Comparison of ENCODE assay signal across 17 cellular contexts in genomic region chr3:30760040-30760439, GRCh38.
DNase-seq lines count a peak whose midpoint lies in the region; ATAC-seq, FAIRE-seq and TF ChIP-seq lines count a peak whose summit lies in the region.
"Had no signal": no experiment of that assay in that cellular context is flagged by ENCODE, and none has a peak within 500 bp of the region (broad histone marks: within the 10 kb centered on the region; RNA-seq: fewer than 3 reads in every experiment).

No MANE protein-coding gene starts in this region.

- no peaks in the 10 kb centered on the region for H3K9me3 ChIP-seq in IMR-90 (ENCODE audit: control insufficient read depth, insufficient read depth, low read length)
- no peaks in the 10 kb centered on the region for H3K9me3 ChIP-seq in pancreas

- no peak overlapping the region for H2AFZ ChIP-seq in IMR-90 (replicated peaks; ENCODE audit: low read length, poor library complexity)
- H2AFZ ChIP-seq: PC-9 had no signal

- peak; percentile 43 for DNase-seq in EL
- peak; percentile 37 for DNase-seq in IMR-90
- DNase-seq in choroid plexus epithelial cell (ENCODE audit: low read depth), result peak; percentile 45
- DNase-seq in kidney tubule cell (ENCODE audit: low spot score), result peak; percentile 32
- DNase-seq in C1 segment of cervical spinal cord (lab: John Stamatoyannopoulos, UW), result no peak
- DNase-seq in effector memory CD8-positive, alpha-beta T cell, result no peak
- DNase-seq in pancreas, result no peak
- DNase-seq: DMS79 treated with DMSO at 0.1 percent for 48 hours, H9, NCI-H1436 treated with DMSO at 0.1 percent for 48 hours, NCI-H2081 treated with DMSO at 0.1 percent for 48 hours, NCI-H2227 treated with DMSO at 0.1 percent for 48 hours, NCI-H524 treated with DMSO at 0.1 percent for 48 hours, PC-9, T-helper 1 cell had no signal

- no peaks in the 10 kb centered on the region for H3K79me1 ChIP-seq in IMR-90 (ENCODE audit: low read depth in 1 of 2, low read length in 2 of 2)

- no TSS peak for BruUV-seq in IMR-90 (replicated peaks; lab: Mats Ljungman, UMichigan)

- H4K8ac ChIP-seq in IMR-90 (ENCODE audit: low read depth in 2 of 2, low read length in 2 of 2), result no peak overlapping the region

- ATAC-seq in IMR-90 (ENCODE audit: low read depth), result no peak
- ATAC-seq in effector memory CD8-positive, alpha-beta T cell (replicated peaks), result no peak
- no peak for ATAC-seq in pancreas

- no peak overlapping the region for H3K23ac ChIP-seq in IMR-90 (ENCODE audit: low read depth, low read length)

- dilution Hi-C loops in IMR-90 (cut with HindIII; ENCODE audit: low sequenced_read_pairs, unreplicated experiment), result no loop called here

- H3K4me1 ChIP-seq in IMR-90 (ENCODE audit: control insufficient read depth, insufficient read depth, low read length) (no peaks in the 10 kb centered on the region), pancreas (no peaks in the 10 kb centered on the region)

- H2BK15ac ChIP-seq in IMR-90 (ENCODE audit: low read depth, low read length), result no peak overlapping the region

- H3K4me3 ChIP-seq in IMR-90 (ENCODE audit: insufficient read depth, low read depth, low read length), result no peak overlapping the region
- H3K4me3 ChIP-seq in choroid plexus epithelial cell (ENCODE audit: low read depth, low read length), result no peak overlapping the region
- no peak overlapping the region for H3K4me3 ChIP-seq in pancreas
- H3K4me3 ChIP-seq: PC-9, SK-N-MC had no signal

- no peaks in the 10 kb centered on the region for H3K27me3 ChIP-seq in IMR-90 (ENCODE audit: control insufficient read depth, insufficient read depth, low read length)
- no peaks in the 10 kb centered on the region for H3K27me3 ChIP-seq in pancreas

- no peaks in the 10 kb centered on the region for H3K9me1 ChIP-seq in IMR-90 (ENCODE audit: insufficient read depth, low read length)

- H3K9me3 Mint-ChIP-seq in effector memory CD8-positive, alpha-beta T cell, result no peaks in the 10 kb centered on the region
- H3K9me3 Mint-ChIP-seq: CD14-positive monocyte, H9 had no signal

- no peak for TF ChIP-seq RAD21 in IMR-90 (IDR thresholded peaks at IDR 0.05; ENCODE audit: low read length)

- peaks cover 0 to 14% of the 10 kb centered on the region in 2 donors for H3K27me3 Mint-ChIP-seq in effector memory CD8-positive, alpha-beta T cell

- H3K27ac Mint-ChIP-seq in effector memory CD8-positive, alpha-beta T cell, result no peak overlapping the region
- H3K27ac Mint-ChIP-seq: H9 had no signal

- H2BK5ac ChIP-seq in IMR-90 (ENCODE audit: low read depth, low read length, poor library complexity, severe bottlenecking), result no peak overlapping the region

- H4K5ac ChIP-seq in IMR-90 (ENCODE audit: low read depth, low read length), result no peak overlapping the region

- H4K20me1 ChIP-seq in IMR-90 (ENCODE audit: insufficient read depth, low read length), result no peaks in the 10 kb centered on the region

- no peak overlapping the region for H4K91ac ChIP-seq in IMR-90 (ENCODE audit: insufficient read depth, low read depth, low read length)

- CTCF ChIA-PET in IMR-90 (lab: Yijun Ruan, JAX), result interaction anchor here (0.5 to 1.6 kb wide), 2 partner anchors 9 to 495 kb away, joined by 3 to 7 read pairs; no protein-coding TSS in a partner anchor

- no peak overlapping the region for H3K56ac ChIP-seq in IMR-90 (ENCODE audit: extremely low read depth, insufficient read depth, low read length)

- H2AK5ac ChIP-seq in IMR-90 (ENCODE audit: low read depth, low read length), result no peak overlapping the region

- FAIRE-seq in pancreas (lab: Jason Lieb, UNC), result no peak

- no peak overlapping the region for H3K18ac ChIP-seq in IMR-90 (ENCODE audit: low read depth, low read length)

- no peak overlapping the region for H2BK120ac ChIP-seq in IMR-90 (ENCODE audit: low read depth, low read length)

- H3K9ac ChIP-seq in IMR-90 (ENCODE audit: low read depth, low read length), result no peak overlapping the region

- no peaks in the 10 kb centered on the region for H3K4me1 Mint-ChIP-seq in effector memory CD8-positive, alpha-beta T cell (ENCODE audit: low read depth in 2 of 2)
- H3K4me1 Mint-ChIP-seq: H9 had no signal

- TF ChIP-seq CTCF in IMR-90 (conservative IDR thresholded peaks at IDR 0.05; ENCODE audit: low read depth, low read length) (no peak), choroid plexus epithelial cell (conservative IDR thresholded peaks at IDR 0.05; ENCODE audit: low read depth, low read length) (no peak), pancreas (IDR thresholded peaks at IDR 0.05) (no peak)

- H3K4me3 Mint-ChIP-seq in effector memory CD8-positive, alpha-beta T cell, result no peak overlapping the region
- H3K4me3 Mint-ChIP-seq: CD14-positive monocyte, H9 had no signal

- H3K4me2 ChIP-seq in IMR-90 (ENCODE audit: low read depth, low read length), result no peak overlapping the region
- H3K4me2 ChIP-seq: PC-9 had no signal

- H3K36me3 ChIP-seq in IMR-90 (ENCODE audit: control insufficient read depth, insufficient read depth, low read length) (no peaks in the 10 kb centered on the region), pancreas (no peaks in the 10 kb centered on the region)

- intact Hi-C loops in IMR-90 (cut with micrococcal nuclease), result no loop called here
- intact Hi-C loops in pancreas (cut with DNase I), result no loop called here

- POLR2A ChIA-PET in IMR-90 (lab: Charles Lee; ENCODE audit: unreplicated experiment), result no interaction called here

- no peak for TF ChIP-seq POLR2A in IMR-90 (IDR thresholded peaks at IDR 0.05; ENCODE audit: low read depth, low read length)

- no peak overlapping the region for H3K14ac ChIP-seq in IMR-90 (replicated peaks; ENCODE audit: low read depth, low read length)

- no peaks in the 10 kb centered on the region for H3K36me3 Mint-ChIP-seq in effector memory CD8-positive, alpha-beta T cell (ENCODE audit: insufficient read depth)
- H3K36me3 Mint-ChIP-seq: CD14-positive monocyte had no signal

- no peak overlapping the region for H2AK9ac ChIP-seq in IMR-90 (replicated peaks; ENCODE audit: low read depth, low read length, poor library complexity)

- in situ Hi-C loops in IMR-90 (cut with MboI; ENCODE audit: low sequenced_read_pairs), result no loop called here

- WGBS in IMR-90 (ENCODE audit: extremely low coverage in 2 of 2, insufficient read length in 1 of 2), 2 experiments, result no CpG with 5 or more reads among the region's 2 CpGs
- WGBS in pancreas, 2 donors, result 78 to 83% methylated on average over 2 of the region's 2 CpGs

- no peak overlapping the region for H3K4ac ChIP-seq in IMR-90 (ENCODE audit: low read depth, low read length)

- H3K27ac ChIP-seq in IMR-90 (ENCODE audit: insufficient read depth, low read length) (no peak overlapping the region), pancreas (no peak overlapping the region)
- H3K27ac ChIP-seq: PC-9, SK-N-MC had no signal

- H2BK20ac ChIP-seq in IMR-90 (ENCODE audit: low read depth, low read length), result no peak overlapping the region

TF ChIP-seq in IMR-90, 13 proteins besides CTCF, POLR2A, EP300 and RAD21:
- TF ChIP-seq SMC3 (IDR thresholded peaks at IDR 0.05; ENCODE audit: low read depth, low read length) (no peak), FOS (IDR thresholded peaks at IDR 0.05; ENCODE audit: low read depth, low read length) (no peak), MXI1 (IDR thresholded peaks at IDR 0.05; ENCODE audit: borderline replicate concordance, low read depth, low read length) (no peak), CHD1 (IDR thresholded peaks at IDR 0.05; ENCODE audit: low read depth, low read length) (no peak), MAZ (IDR thresholded peaks at IDR 0.05; ENCODE audit: borderline replicate concordance, low read depth, low read length) (no peak)
- TF ChIP-seq, protein P1, sequence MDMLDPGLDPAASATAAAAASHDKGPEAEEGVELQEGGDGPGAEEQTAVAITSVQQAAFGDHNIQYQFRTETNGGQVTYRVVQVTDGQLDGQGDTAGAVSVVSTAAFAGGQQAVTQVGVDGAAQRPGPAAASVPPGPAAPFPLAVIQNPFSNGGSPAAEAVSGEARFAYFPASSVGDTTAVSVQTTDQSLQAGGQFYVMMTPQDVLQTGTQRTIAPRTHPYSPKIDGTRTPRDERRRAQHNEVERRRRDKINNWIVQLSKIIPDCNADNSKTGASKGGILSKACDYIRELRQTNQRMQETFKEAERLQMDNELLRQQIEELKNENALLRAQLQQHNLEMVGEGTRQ (IDR thresholded peaks at IDR 0.05; ENCODE audit: low read depth, low read length), result no peak

Comparison
In these comparisons a context has a peak if more than half of its experiments do, and no peak if none do; other contexts are left out.
1. DNase-seq: peak in EL (single experiment), IMR-90 (single experiment), choroid plexus epithelial cell (single experiment) and kidney tubule cell (single experiment); none in C1 segment of cervical spinal cord (0 of 14), effector memory CD8-positive, alpha-beta T cell (0 of 3) and pancreas (0 of 6).